In genomic region chr16:46830417-46830901, GRCh38 we compare ENCODE assay signal across 8 cellular contexts. TPM values are rescaled to one million over a fixed set of nuclear protein-coding genes. Genes with fewer than 3 reads are reported as not detected.
DNase-seq lines count a peak whose midpoint lies in the region; ATAC-seq, FAIRE-seq and TF ChIP-seq lines count a peak whose summit lies in the region.

No MANE protein-coding gene starts in this region.

- TF ChIP-seq EP300 in H1 (IDR thresholded peaks at IDR 0.05; ENCODE audit: borderline replicate concordance in 1 of 2, low read depth in 2 of 2, low read length in 2 of 2) = no peak

- no peak overlapping the region for H3K23ac ChIP-seq in H1 (ENCODE audit: insufficient read length)

- CTCF ChIA-PET in H1 (lab: Charles Lee; ENCODE audit: partially characterized antibody) = no interaction called here

- H3K14ac ChIP-seq in H1 (ENCODE audit: insufficient read length) = no peak overlapping the region

- no peak overlapping the region for H2AFZ ChIP-seq in H1 (ENCODE audit: low read length)

- H2BK5ac ChIP-seq in H1 (ENCODE audit: low read depth, low read length) = no peak overlapping the region

- peak; percentile 51 for DNase-seq in BE2C
- peak; percentile 33 to 34 for DNase-seq in activated CD4-positive, alpha-beta T cell treated with anti-CD3 and anti-CD28 coated beads for 4 hours
- DNase-seq in H1 (ENCODE audit: low read depth in 1 of 2, low spot score in 2 of 2) = no peak
- no peak for DNase-seq in naive B cell
- no peak for DNase-seq in OCI-M2 (lab: John Stamatoyannopoulos, UW; ENCODE audit: unreplicated experiment)

- H3K18ac ChIP-seq in H1 (ENCODE audit: extremely low read depth, low read length) = no peak overlapping the region

- peaks cover 0 to 46% of the 10 kb centered on the region in 2 experiments; a peak in 3 of 4 replicates for H3K79me2 ChIP-seq in H1 (ENCODE audit: control insufficient read depth in 1 of 2, insufficient read depth in 2 of 2, low read length in 2 of 2)

- no peak overlapping the region for H2BK20ac ChIP-seq in H1 (ENCODE audit: low read length)

- no peak overlapping the region for H2BK120ac ChIP-seq in H1 (replicated peaks; ENCODE audit: low read depth, low read length)

- H4K91ac ChIP-seq in H1 (replicated peaks; ENCODE audit: insufficient read length, low read length) = no peak overlapping the region

- H3K56ac ChIP-seq in H1 (replicated peaks; ENCODE audit: insufficient read length, low read depth, low read length) = peak overlapping the region; percentile 46

- FAIRE-seq in H1 (lab: Jason Lieb, UNC) = no peak

- no peak for TF ChIP-seq CTCF in BE2C (IDR thresholded peaks at IDR 0.05; ENCODE audit: low read depth, low read length)
- TF ChIP-seq CTCF in H1 (IDR thresholded peaks at IDR 0.05; ENCODE audit: control extremely low read depth in 1 of 3, insufficient read depth in 1 of 3, low read depth in 1 of 3, low read length in 3 of 3) = no peak

- H3K27me3 ChIP-seq in BE2C (no peaks in the 10 kb centered on the region), H1 (replicated peaks in 1 of 4; ENCODE audit: control insufficient read depth in 3 of 4, extremely low read depth in 1 of 4, insufficient read depth in 3 of 4, low read length in 3 of 4) (no peaks in the 10 kb centered on the region)

- no peak overlapping the region for H2BK12ac ChIP-seq in H1 (ENCODE audit: low read depth, low read length)

- no peaks in the 10 kb centered on the region for H3K79me1 ChIP-seq in H1 (ENCODE audit: low read depth, low read length)

- peaks cover 0 to 4% of the 10 kb centered on the region in 2 donors for H3K36me3 Mint-ChIP-seq in naive B cell

- H3K27me3 Mint-ChIP-seq in naive B cell = no peaks in the 10 kb centered on the region

- no peak overlapping the region for H2AK5ac ChIP-seq in H1 (ENCODE audit: low read depth, low read length)

- peak; percentile 9 for ATAC-seq in GM19372 (IDR thresholded peaks at IDR 0.05; ENCODE audit: low read depth, unreplicated experiment)
- peak; percentile 16 for ATAC-seq in HG03521 (IDR thresholded peaks at IDR 0.05; ENCODE audit: unreplicated experiment)
- ATAC-seq in naive B cell (ENCODE audit: low read depth in 2 of 2) = peak; percentile 10 to 15

- H4K5ac ChIP-seq in H1 (ENCODE audit: insufficient read length, low read depth, low read length) = peak overlapping the region; percentile 54

- WGBS in H1 (ENCODE audit: extremely low coverage in 1 of 2, insufficient coverage in 1 of 2, insufficient read length in 1 of 2, insufficient replicate concordance in 2 of 2, low coverage in 1 of 2, low lambda C conversion rate in 2 of 2, missing lambda C conversion rate in 1 of 2), 2 experiments = 1% methylated on average over 27 of the region's 45 CpGs; no CpG with 5 or more reads in 1 of the 2 experiments

- H3K23me2 ChIP-seq in H1 (ENCODE audit: low read depth, low read length) = peaks cover 2% of the 10 kb centered on the region; the same call in 1 of the 2 replicates

- H3K4me3 Mint-ChIP-seq in naive B cell = peak overlapping the region; percentile 92 to 98 (median 96)

- H4K8ac ChIP-seq in H1 (ENCODE audit: extremely low read depth, insufficient read depth, low read length) = peak overlapping the region; percentile 80; the same call in 1 of the 2 replicates

- peaks cover 37 to 70% (median 52%) of the 10 kb centered on the region in 3 donors for H3K4me1 Mint-ChIP-seq in naive B cell

- no peak overlapping the region for H2BK15ac ChIP-seq in H1 (ENCODE audit: low read length)

- H3K27ac ChIP-seq in H1 (ENCODE audit: low read depth, low read length) (peak overlapping the region; percentile 62; the same call in 1 of the 2 replicates), temporal lobe (ENCODE audit: low read depth, low read length) (peak overlapping the region; percentile 44)

- peak overlapping the region; percentile 72 to 98 (median 94) for H3K27ac Mint-ChIP-seq in naive B cell

- peak overlapping the region; percentile 71 to 75 for H3K4me2 ChIP-seq in H1 (ENCODE audit: insufficient read depth in 1 of 2, low read depth in 2 of 2, low read length in 2 of 2)

- POLR2A ChIA-PET in H1 (lab: Charles Lee; ENCODE audit: partially characterized antibody) = interaction anchor here (0.8 to 1.9 kb wide), 5 partner anchors 41 to 121 kb away, joined by 3 to 5 read pairs (median 3); no protein-coding TSS in a partner anchor

- no peaks in the 10 kb centered on the region for H3K9me3 Mint-ChIP-seq in naive B cell

- H3K4ac ChIP-seq in H1 (replicated peaks; ENCODE audit: insufficient read length, low read depth, low read length) = no peak overlapping the region

- no peaks in the 10 kb centered on the region for H4K20me1 ChIP-seq in H1 (replicated peaks in 1 of 2; ENCODE audit: control insufficient read depth in 1 of 2, insufficient read depth in 2 of 2, low read length in 2 of 2)

- H3K36me3 ChIP-seq in BE2C (no peaks in the 10 kb centered on the region), H1 (ENCODE audit: control insufficient read depth in 2 of 4, insufficient read depth in 4 of 4, low read length in 3 of 4) (no peaks in the 10 kb centered on the region)

- no peak; a peak in 1 of 3 replicates for TF ChIP-seq POLR2A in H1 (IDR thresholded peaks at IDR 0.05; ENCODE audit: control extremely low read depth in 1 of 2, low read depth in 2 of 2, low read length in 2 of 2)

- peak overlapping the region; percentile 82 for H3K4me3 ChIP-seq in BE2C (ENCODE audit: low read depth, low read length)
- peak overlapping the region; percentile 77 to 100 (median 86) for H3K4me3 ChIP-seq in H1 (ENCODE audit: extremely low read depth in 1 of 4, insufficient read depth in 2 of 4, low read depth in 3 of 4, low read length in 4 of 4)

- peak overlapping the region; percentile 72 to 96 (median 80) for H3K9ac ChIP-seq in H1 (replicated peaks in 1 of 4; ENCODE audit: extremely low read depth in 1 of 4, low read depth in 3 of 4, low read length in 3 of 4)

- H3K4me1 ChIP-seq in BE2C (no peaks in the 10 kb centered on the region; the same call in 1 of the 2 replicates), H1 (replicated peaks in 1 of 4; ENCODE audit: control insufficient read depth in 3 of 4, insufficient read depth in 4 of 4, low read length in 3 of 4) (peaks cover 0 to 2% (median 0%) of the 10 kb centered on the region in 4 experiments; a peak in 2 of 7 replicates)

- H3K9me3 ChIP-seq in BE2C = no peaks in the 10 kb centered on the region
- H3K9me3 ChIP-seq in H1 (ENCODE audit: insufficient read depth in 2 of 2, low read depth in 1 of 2, low read length in 1 of 2) = no peaks in the 10 kb centered on the region; a peak in 1 of 4 replicates

- TF ChIP-seq RAD21 in H1 (IDR thresholded peaks at IDR 0.05 in 1 of 2, conservative IDR thresholded peaks at IDR 0.05 in 1 of 2; ENCODE audit: low read depth in 2 of 2, low read length in 2 of 2) = no peak

TF ChIP-seq in H1, 55 proteins besides CTCF, POLR2A, EP300 and RAD21:
- no peak for TF ChIP-seq RNF2 (IDR thresholded peaks at IDR 0.05; ENCODE audit: borderline replicate concordance, low read depth, low read length, missing control alignments, poor library complexity, severe bottlenecking)
- TF ChIP-seq SUZ12 (IDR thresholded peaks at IDR 0.05; ENCODE audit: low read length) = no peak
- peak; percentile 32 for TF ChIP-seq ASH2L (IDR thresholded peaks at IDR 0.05; ENCODE audit: low read length)
- no peak for TF ChIP-seq RXRA (IDR thresholded peaks at IDR 0.05; ENCODE audit: insufficient read depth, low read depth, low read length)

RNA-seq across cellular contexts. Expression of gene C16orf87, which starts 0.5 kb away (rescaled TPM):
- 10.3 TPM for polyA plus RNA-seq in BE2C (2012; ENCODE audit: insufficient read depth, insufficient read length, low read depth)
- 20.6 and 21.8 TPM in 2 replicates for total RNA-seq in H1 (2021; fragmentation: NEBNext Ultra II Directional; extraction: Animal tissue kit (Norgen Biotek cat#: 25700))
- polyA plus RNA-seq in H1 (2011; rRNA removed) = 3.4 and 4.8 TPM in 2 replicates
- 9.5 TPM for polyA plus RNA-seq in H1 (2011; cell fraction: cytosol; rRNA removed)
- 2.4 TPM for polyA plus RNA-seq in H1 (2011; cell fraction: nucleus; rRNA removed)
- polyA plus RNA-seq in H1 (2012, experiment 1 of 2) = 8.4 to 16.0 TPM (median 9.2 TPM) in 4 replicates
- polyA plus RNA-seq in H1 (2012, experiment 2 of 2) = 2.7 TPM
- 13.2 TPM for polyA plus RNA-seq in H1 (2013, experiment 1 of 2)
- polyA plus RNA-seq in H1 (2013, experiment 2 of 2) = 14.2 TPM
- polyA minus RNA-seq in H1 (2011; rRNA and poly(A)+ RNA removed) = 4.4 and 5.6 TPM in 2 replicates
- polyA minus RNA-seq in H1 (2011; cell fraction: cytosol; rRNA and poly(A)+ RNA removed) = 4.7 TPM
- polyA minus RNA-seq in H1 (2011; cell fraction: nucleus; rRNA and poly(A)+ RNA removed) = 7.8 TPM
- polyA plus RNA-seq in naive B cell (ENCODE audit: low read depth in 6 of 6) = 10 to 100 TPM in 5 of 6 donors, 1 to 10 TPM in 1; 9.2 to 13.9 (median 11.9) TPM
- 23.8 TPM for total RNA-seq in temporal lobe

RNA-seq across cellular contexts. Expression of gene GPT2, which starts 53.7 kb away (rescaled TPM):
- polyA plus RNA-seq in BE2C (2012; ENCODE audit: insufficient read depth, insufficient read length, low read depth) = 79.1 TPM
- total RNA-seq in H1 (2021; fragmentation: NEBNext Ultra II Directional; extraction: Animal tissue kit (Norgen Biotek cat#: 25700)) = 86.3 and 94.1 TPM in 2 replicates
- 71.6 and 121 TPM in 2 replicates for polyA plus RNA-seq in H1 (2011; rRNA removed)
- polyA plus RNA-seq in H1 (2011; cell fraction: cytosol; rRNA removed) = 111 TPM
- 145 TPM for polyA plus RNA-seq in H1 (2011; cell fraction: nucleus; rRNA removed)
- 48.6 to 86.0 TPM (median 71.2 TPM) in 4 replicates for polyA plus RNA-seq in H1 (2012, experiment 1 of 2)
- polyA plus RNA-seq in H1 (2012, experiment 2 of 2) = 46.6 TPM
- polyA plus RNA-seq in H1 (2013, experiment 1 of 2) = 29.5 TPM
- polyA plus RNA-seq in H1 (2013, experiment 2 of 2) = 28.1 TPM
- polyA minus RNA-seq in H1 (2011; rRNA and poly(A)+ RNA removed) = 70.2 and 103 TPM in 2 replicates
- polyA minus RNA-seq in H1 (2011; cell fraction: cytosol; rRNA and poly(A)+ RNA removed) = 58.3 TPM
- 37.7 TPM for polyA minus RNA-seq in H1 (2011; cell fraction: nucleus; rRNA and poly(A)+ RNA removed)
- 1 to 10 TPM; 1.4 to 3.5 (median 1.8) TPM for polyA plus RNA-seq in naive B cell (ENCODE audit: low read depth in 6 of 6)
- 16.5 TPM for total RNA-seq in temporal lobe

Comparison
In these comparisons a context has a peak if more than half of its experiments do, and no peak if none do; other contexts are left out.
1. DNase-seq: peak in BE2C (single experiment) and activated CD4-positive, alpha-beta T cell treated with anti-CD3 and anti-CD28 coated beads for 4 hours (2 of 2); none in H1 (0 of 2), naive B cell (single experiment) and OCI-M2 (single experiment).
2. Peak in every context shown above with its lines, with median percentiles within 50 percentile points of each other: ATAC-seq.